ENCODE assay signal across 29 cellular contexts in the genomic region with DNA sequence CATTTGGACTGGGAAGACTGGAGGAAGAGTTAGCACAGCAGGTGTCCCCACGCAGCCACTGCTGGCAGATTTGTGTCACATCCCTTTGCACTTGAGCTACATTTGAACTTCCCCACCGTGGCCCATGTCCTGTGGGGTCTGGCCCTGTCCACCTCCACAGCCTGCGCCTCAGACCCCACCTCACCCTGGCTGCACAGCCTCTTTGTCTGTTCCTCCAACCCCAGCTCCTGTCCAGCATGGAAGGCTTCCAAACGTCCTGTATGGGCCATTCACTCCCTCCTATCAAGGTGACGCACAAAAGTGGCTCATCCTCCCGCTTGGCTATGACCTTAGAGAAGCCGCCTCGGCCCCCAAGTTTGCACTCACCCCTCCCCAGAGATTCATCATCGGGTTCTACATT.
"Had no signal": no experiment of that assay in that cellular context is flagged by ENCODE, and none has a peak within 500 bp of the region (broad histone marks: within the 10 kb centered on the region; RNA-seq: fewer than 3 reads in every experiment).

No MANE protein-coding gene starts in this region.

- H3K9me3 ChIP-seq: ovary, psoas muscle, right lobe of liver, spleen, suprapubic skin, testis, tibial artery, transverse colon, upper lobe of left lung, vagina had no signal

- H3K27ac ChIP-seq: ovary, parathyroid adenoma, psoas muscle, right lobe of liver, skin epidermis, spleen, suprapubic skin, testis, tibial artery, transverse colon, upper lobe of left lung, vagina had no signal

- FAIRE-seq: urothelium cell line had no signal

- H2AFZ ChIP-seq: parathyroid adenoma had no signal

- ATAC-seq: naive thymus-derived CD4-positive, alpha-beta T cell; natural killer cell; psoas muscle; right cardiac atrium; right lobe of liver; stimulated activated memory B cell treated with anti-CD40 and anti-IgM and Interleukin-4, amounts not matched to agents 10 μg/mL and 1 μg/mL and 100 μg/mL, for 72 hours; stimulated activated naive CD8-positive, alpha-beta T cell treated with anti-CD3 and anti-CD28 coated beads, Interleukin-15, Interleukin-2, amounts not matched to agents 100 U/mL and 50 U/mL, for 24 hours had no signal

- H3K9ac ChIP-seq: parathyroid adenoma had no signal

- H3K79me2 ChIP-seq: parathyroid adenoma had no signal

- H3K4me1 ChIP-seq: parathyroid adenoma, psoas muscle, right lobe of liver, spleen, testis, transverse colon, upper lobe of left lung, vagina had no signal

- DNase-seq: naive thymus-derived CD4-positive, alpha-beta T cell; natural killer cell; occipital lobe; ovary; psoas muscle; right lobe of liver; spleen; stimulated activated CD4-positive, alpha-beta T cell treated with anti-CD3 and anti-CD28 coated beads, Interleukin-12 subunit alpha, Interleukin-12 subunit beta, amount 100 ng/mL, for 4 hours; stimulated activated CD4-positive, alpha-beta T cell treated with anti-CD3 and anti-CD28 coated beads, Interleukin-1b, Interleukin-23, amount 100 ng/mL, for 48 hours; stimulated activated CD4-positive, alpha-beta T cell treated with anti-CD3 and anti-CD28 coated beads, Interleukin-4, amount 100 ng/mL, for 1 hour; stimulated activated CD4-positive, alpha-beta T cell treated with anti-CD3 and anti-CD28 coated beads, Interleukin-4, amount 100 ng/mL, for 4 hours; stimulated activated CD8-positive, alpha-beta memory T cell treated with anti-CD3 and anti-CD28 coated beads, Interleukin-4, amount 100 ng/mL, for 48 hours; stimulated activated naive CD4-positive, alpha-beta T cell; stimulated activated naive CD8-positive, alpha-beta T cell treated with anti-CD3 and anti-CD28 coated beads, Interleukin-15, Interleukin-2, amounts not matched to agents 100 U/mL and 50 U/mL, for 24 hours; substantia nigra; testis; tibial artery; transverse colon; upper lobe of left lung had no signal

- H3K4me1 Mint-ChIP-seq: naive thymus-derived CD4-positive, alpha-beta T cell; natural killer cell; stimulated activated memory B cell treated with anti-CD40 and anti-IgM and Interleukin-4, amounts not matched to agents 10 μg/mL and 1 μg/mL and 100 μg/mL, for 72 hours had no signal

- H3K4me3 ChIP-seq: ovary, psoas muscle, right lobe of liver, skin epidermis, smooth muscle cell, spleen, suprapubic skin, testis, tibial artery, transverse colon, upper lobe of left lung, vagina had no signal

- H3K9me3 Mint-ChIP-seq: natural killer cell; nephron; stimulated activated memory B cell treated with anti-CD40 and anti-IgM and Interleukin-4, amounts not matched to agents 10 μg/mL and 1 μg/mL and 100 μg/mL, for 72 hours had no signal

- H3K27ac Mint-ChIP-seq: naive thymus-derived CD4-positive, alpha-beta T cell; natural killer cell; nephron; progenitor cell of endocrine pancreas; stimulated activated memory B cell treated with anti-CD40 and anti-IgM and Interleukin-4, amounts not matched to agents 10 μg/mL and 1 μg/mL and 100 μg/mL, for 72 hours had no signal

- H3K4me2 ChIP-seq: smooth muscle cell had no signal

- H3K4me3 Mint-ChIP-seq: naive thymus-derived CD4-positive, alpha-beta T cell; natural killer cell; nephron; stimulated activated memory B cell treated with anti-CD40 and anti-IgM and Interleukin-4, amounts not matched to agents 10 μg/mL and 1 μg/mL and 100 μg/mL, for 72 hours had no signal

- H3K27me3 ChIP-seq: ovary, right lobe of liver, testis, tibial artery, vagina had no signal

- H3K36me3 ChIP-seq: ovary, right lobe of liver, spleen, suprapubic skin, tibial artery, transverse colon, upper lobe of left lung, vagina had no signal
